In the genomic region with DNA sequence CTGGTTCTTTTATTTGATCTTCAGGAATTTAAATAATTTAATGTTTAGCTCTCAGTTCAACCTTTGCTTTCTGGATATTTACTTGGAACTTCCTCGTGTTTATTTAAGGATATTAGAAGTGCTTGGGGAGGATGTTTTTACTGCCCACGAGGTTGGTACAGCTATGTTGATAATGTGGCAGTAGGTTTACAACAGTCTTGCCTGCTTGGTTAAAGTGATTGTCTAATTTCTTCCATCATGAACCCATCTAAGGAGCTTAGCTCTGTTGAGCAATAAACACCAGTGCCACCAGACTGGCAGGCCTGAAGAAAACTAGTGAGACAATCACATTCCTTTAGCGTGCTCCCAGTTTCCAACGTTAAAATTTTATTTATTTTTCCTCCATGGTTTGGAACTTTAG, we compare ENCODE assay signal across 27 cellular contexts.
"Had no signal": no experiment of that assay in that cellular context is flagged by ENCODE, and none has a peak within 500 bp of the region (broad histone marks: within the 10 kb centered on the region; RNA-seq: fewer than 3 reads in every experiment).

No MANE protein-coding gene starts in this region.

- H3K27ac Mint-ChIP-seq: activated CD4-positive, alpha-beta T cell treated with anti-CD3 and anti-CD28 coated beads for 36 hours; activated CD4-positive, alpha-beta T cell treated with anti-CD3 and anti-CD28 coated beads, Interleukin-2, amount 10 ng/mL, durations not matched to agents 7 days and 5 days; activated CD8-positive, alpha-beta T cell treated with anti-CD3 and anti-CD28 coated beads, Interleukin-2, amount 10 ng/mL, durations not matched to agents 7 days and 5 days; activated naive CD4-positive, alpha-beta T cell treated with anti-CD3 and anti-CD28 coated beads for 36 hours; activated naive CD4-positive, alpha-beta T cell treated with anti-CD3 and anti-CD28 coated beads, Interleukin-2, amount 50 U/mL, for 72 hours; activated T-helper 1 cell treated with anti-CD3 and anti-CD28 coated beads, Interleukin-12 subunit alpha, Interleukin-12 subunit beta, Interleukin-2, Interleukin-4 antibody, amounts not matched to agents 30 ng/mL and 10 ng/mL and 1 ng/mL, durations not matched to agents 14 hours and 24 hours and 36 hours; WTC11 had no signal

- H3K9me3 Mint-ChIP-seq: activated naive CD4-positive, alpha-beta T cell treated with anti-CD3 and anti-CD28 coated beads for 36 hours had no signal

- H3K36me3 ChIP-seq: adrenal gland, breast epithelium, SJCRH30 had no signal

- H3K9me3 ChIP-seq: adrenal gland, body of pancreas, breast epithelium, SJCRH30 had no signal

- H3K4me3 ChIP-seq: adrenal gland, body of pancreas, breast epithelium, K562, SJCRH30, SK-N-MC had no signal

- H3K27me3 Mint-ChIP-seq: activated CD4-positive, alpha-beta T cell treated with anti-CD3 and anti-CD28 coated beads for 36 hours; activated CD4-positive, alpha-beta T cell treated with anti-CD3 and anti-CD28 coated beads, Interleukin-2, amount 10 ng/mL, durations not matched to agents 7 days and 5 days had no signal

- H3K4me3 Mint-ChIP-seq: activated CD4-positive, alpha-beta T cell treated with anti-CD3 and anti-CD28 coated beads for 36 hours; activated CD4-positive, alpha-beta T cell treated with anti-CD3 and anti-CD28 coated beads, Interleukin-2, amount 10 ng/mL, durations not matched to agents 7 days and 5 days; activated CD8-positive, alpha-beta T cell treated with anti-CD3 and anti-CD28 coated beads, Interleukin-2, amount 10 ng/mL, durations not matched to agents 7 days and 5 days; activated naive CD4-positive, alpha-beta T cell treated with anti-CD3 and anti-CD28 coated beads for 36 hours; activated T-cell treated with anti-CD3 and anti-CD28 coated beads, Interleukin-2, amount 50 U/mL, for 4 hours; activated T-helper 1 cell treated with anti-CD3 and anti-CD28 coated beads, Interleukin-12 subunit alpha, Interleukin-12 subunit beta, Interleukin-2, Interleukin-4 antibody, amounts not matched to agents 30 ng/mL and 10 ng/mL and 1 ng/mL, durations not matched to agents 14 hours and 24 hours and 36 hours; WTC11 had no signal

- H3K4me1 ChIP-seq: adrenal gland, body of pancreas, breast epithelium had no signal

- DNase-seq: activated CD4-positive, alpha-beta T cell treated with anti-CD3 and anti-CD28 coated beads for 36 hours; activated CD4-positive, alpha-beta T cell treated with anti-CD3 and anti-CD28 coated beads, Interleukin-2, amount 10 ng/mL, durations not matched to agents 7 days and 5 days; activated CD4-positive, alpha-beta T cell treated with anti-CD3 and anti-CD28 coated beads, Interleukin-2, amount 50 U/mL, for 48 hours; activated CD8-positive, alpha-beta T cell treated with anti-CD3 and anti-CD28 coated beads, Interleukin-2, amount 10 ng/mL, durations not matched to agents 7 days and 5 days; activated gamma-delta T cell treated with Interleukin-2 at 50 U/mL for 16 hours; activated naive CD4-positive, alpha-beta T cell treated with anti-CD3 and anti-CD28 coated beads for 36 hours; activated T-cell treated with anti-CD3 and anti-CD28 coated beads, Interleukin-2, amount 50 U/mL, for 4 hours; adrenal gland; body of pancreas; NCI-H1105; NCI-H1417 treated with DMSO at 0.1 percent for 48 hours; NCI-H2029; NCI-H345; NCI-H510A; NCI-H526; NCI-H748 treated with DMSO at 0.1 percent for 48 hours; NK-92 treated with Interleukin-12 subunit alpha and Interleukin-12 subunit beta, amount 100 ng/mL, for 24 hours; PC-3; SJCRH30; T1000 had no signal

- H3K27me3 ChIP-seq: adrenal gland, body of pancreas, breast epithelium, SJCRH30 had no signal

- H3K27ac ChIP-seq: adrenal gland, body of pancreas, breast epithelium, RWPE1, SJCRH30, SK-N-MC had no signal
